Comparison of ENCODE assay signal across 8 cellular contexts in genomic region chr12:126268222-126268621, GRCh38.
"Had no signal": no experiment of that assay in that cellular context is flagged by ENCODE, and none has a peak within 500 bp of the region (broad histone marks: within the 10 kb centered on the region; RNA-seq: fewer than 3 reads in every experiment).

No MANE protein-coding gene starts in this region.

- ATAC-seq: GM12878 had no signal

- FAIRE-seq: G401.6, GM12878, GM12891, GM12892, GM18507, GM19239 had no signal

- DNase-seq: GDM1, GF-D8 had no signal

- H3K4me3 ChIP-seq: GM12878 had no signal
